Comparison of ENCODE assay signal across 7 cellular contexts in genomic region chr22:42399315-42400271, GRCh38. TPM values are rescaled to one million over a fixed set of nuclear protein-coding genes. Genes with fewer than 3 reads are reported as not detected.
DNase-seq lines count a peak whose midpoint lies in the region; ATAC-seq and TF ChIP-seq lines count a peak whose summit lies in the region.

No MANE protein-coding gene starts in this region.

- no peaks in the 10 kb centered on the region for H3K27me3 ChIP-seq in Loucy (ENCODE audit: insufficient read depth, low read length, poor library complexity, severe bottlenecking)
- H3K27me3 ChIP-seq in testis: no peaks in the 10 kb centered on the region

- TF ChIP-seq CTCF in Loucy (conservative IDR thresholded peaks at IDR 0.05; ENCODE audit: low read length) (no peak), fibroblast of villous mesenchyme (IDR thresholded peaks at IDR 0.05; ENCODE audit: insufficient read depth, low read depth, low read length) (no peak), testis (IDR thresholded peaks at IDR 0.05) (no peak)

- TF ChIP-seq POLR2A in testis (IDR thresholded peaks at IDR 0.05): no peak

- H3F3A ChIP-seq in Loucy (ENCODE audit: low read depth): 0 out of 2 replicates have a peak, but pooled peaks cover 3% of the 10 kb centered on the region

- H3K4me3 ChIP-seq in Loucy (ENCODE audit: low read length, poor library complexity, severe bottlenecking) (no peak overlapping the region), fibroblast of villous mesenchyme (ENCODE audit: low read depth, low read length) (no peak overlapping the region), testis (no peak overlapping the region)

- no peaks in the 10 kb centered on the region for H3K9me3 ChIP-seq in Loucy (ENCODE audit: insufficient read depth, low read depth, low read length)
- H3K9me3 ChIP-seq in testis: no peaks in the 10 kb centered on the region

- no peaks in the 10 kb centered on the region for H3K9me2 ChIP-seq in Loucy (replicated peaks; ENCODE audit: low read depth, low read length)

- no peak overlapping the region for H2AFZ ChIP-seq in Loucy (ENCODE audit: low read length)

- 65 to 72% methylated on average over 28 to 30 of the region's 30 CpGs for WGBS in testis, 2 donors

- no peaks in the 10 kb centered on the region for H4K20me1 ChIP-seq in Loucy (ENCODE audit: insufficient read depth, low read length, poor library complexity, severe bottlenecking)

- H3K27ac ChIP-seq in testis: no peak overlapping the region

- DNase-seq in NCI-H526 (lab: John Stamatoyannopoulos, UW) (peak; percentile 75), fibroblast of villous mesenchyme (ENCODE audit: low read depth) (peak; percentile 42), testis (peak; percentile 43), T-helper 1 cell (no peak), DMS114 treated with DMSO at 0.1 percent for 48 hours (lab: John Stamatoyannopoulos, UW; ENCODE audit: unreplicated experiment) (no peak)

- intact Hi-C loops in testis (cut with DNase I; ENCODE audit: low total_unique reads): no loop called here

- H3K36me3 ChIP-seq in Loucy (ENCODE audit: insufficient read depth, low read length) (no peaks in the 10 kb centered on the region), testis (ENCODE audit: low read depth, missing control alignments) (no peaks in the 10 kb centered on the region)

- H3K9ac ChIP-seq in Loucy (ENCODE audit: low read depth, low read length, poor library complexity, severe bottlenecking): no peak overlapping the region

- no peaks in the 10 kb centered on the region for H3K79me2 ChIP-seq in Loucy (ENCODE audit: insufficient read depth, low read length)

- peaks cover 19% of the 10 kb centered on the region for H3K4me1 ChIP-seq in Loucy (ENCODE audit: insufficient read depth, low read length, poor library complexity, severe bottlenecking)
- no peaks in the 10 kb centered on the region for H3K4me1 ChIP-seq in testis

- ATAC-seq in HG03095 (IDR thresholded peaks at IDR 0.05; ENCODE audit: unreplicated experiment): no peak

- H3K4me2 ChIP-seq in Loucy (ENCODE audit: low read depth, low read length, poor library complexity, severe bottlenecking): peak overlapping the region; percentile 50

RNA-seq across cellular contexts. Expression of gene NFAM1, which starts 32.6 kb away (rescaled TPM):
- not detected in 2 replicates for total RNA-seq in fibroblast of villous mesenchyme
- total RNA-seq in testis: 1 to 10 TPM in 1 of 2 donors, under 1 TPM in 1; 0.71 to 1.2 TPM
- 2.8 TPM for polyA plus RNA-seq in testis (ENCODE audit: insufficient read depth, low read depth, low replicate concordance)

Comparison
In these comparisons a context has a peak if more than half of its experiments do, and no peak if none do; other contexts are left out.
1. DNase-seq: peak in NCI-H526 (2 of 2), fibroblast of villous mesenchyme (single experiment) and testis (single experiment); none in T-helper 1 cell (0 of 5) and DMS114 treated with DMSO at 0.1 percent for 48 hours (single experiment).